Comparison of ENCODE assay signal across 13 cellular contexts in the genomic region with DNA sequence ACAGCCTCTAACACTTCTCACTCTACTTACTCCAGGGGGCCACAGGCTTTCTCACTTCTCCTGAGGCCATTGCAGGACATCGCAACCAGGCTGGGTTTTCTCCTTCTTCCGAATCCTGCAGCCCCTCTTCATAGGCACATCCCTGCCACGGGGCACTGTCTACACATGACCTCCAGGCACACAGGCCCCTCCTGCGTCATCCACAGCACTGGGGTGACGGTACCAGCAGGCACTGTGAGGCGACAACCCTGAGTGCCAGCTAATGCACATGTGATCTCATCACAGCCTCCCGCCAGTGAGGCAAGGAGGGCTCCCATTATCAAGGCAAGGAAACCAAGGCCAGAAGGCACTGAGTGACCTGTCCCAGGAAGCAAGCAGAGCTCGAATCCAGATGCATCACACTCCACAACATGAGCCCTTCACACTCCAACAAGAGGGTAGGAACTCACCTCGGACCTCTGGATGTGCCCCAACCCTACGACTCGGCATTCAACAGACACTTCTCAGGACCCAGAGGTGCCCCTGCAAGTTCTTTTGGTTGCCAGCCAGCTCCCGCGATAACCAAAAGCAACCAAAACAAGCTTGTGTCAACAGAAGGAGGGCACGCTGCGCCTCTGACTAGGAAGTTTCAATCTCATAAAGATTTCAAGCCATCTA. TPM values are rescaled to one million over a fixed set of nuclear protein-coding genes. Genes with fewer than 3 reads are reported as not detected.
DNase-seq lines count a peak whose midpoint lies in the region; ATAC-seq, FAIRE-seq and TF ChIP-seq lines count a peak whose summit lies in the region.
"Had no signal": no experiment of that assay in that cellular context is flagged by ENCODE, and none has a peak within 500 bp of the region (broad histone marks: within the 10 kb centered on the region; RNA-seq: fewer than 3 reads in every experiment).

No MANE protein-coding gene starts in this region.

- peak in 5 of 6 donors; percentile 60 to 80 (median 67) for DNase-seq in pancreas
- no peak for DNase-seq in activated T-helper 2 cell treated with anti-CD3 and anti-CD28 coated beads, Interferon-gamma antibody, Interleukin-2, Interleukin-4, amounts not matched to agents 10 μg/mL and 5 μg/mL and 100 μg/mL, durations not matched to agents 14 hours and 24 hours and 36 hours (ENCODE audit: low spot score)
- no peak for DNase-seq in SW 1271 (lab: John Stamatoyannopoulos, UW)
- no peak for DNase-seq in natural killer cell
- DNase-seq: activated CD4-positive, alpha-beta T cell treated with anti-CD3 and anti-CD28 coated beads, Interleukin-2, amount 50 U/mL, for 4 hours; heart right ventricle; midbrain had no signal

- peaks cover 6 to 52% (median 51%) of the 10 kb centered on the region in 10 experiments; a peak in 19 of 20 replicates for H3K4me1 ChIP-seq in BLaER1 treated with 17β-estradiol and CSF1 and Interleukin-3, amounts not matched to agents 10 nM and 100 nM
- H3K4me1 ChIP-seq in endocrine pancreas (ENCODE audit: control insufficient read depth, insufficient read depth, low read length) (peaks cover 5% of the 10 kb centered on the region), pancreas (peaks cover 31 to 49% (median 40%) of the 10 kb centered on the region in 3 donors)

- H4K20me1 ChIP-seq in BLaER1 treated with 17β-estradiol and CSF1 and Interleukin-3, amounts not matched to agents 10 nM and 100 nM: no peaks in the 10 kb centered on the region

- H3K4me1 Mint-ChIP-seq in activated T-helper 2 cell treated with anti-CD3 and anti-CD28 coated beads, Interferon-gamma antibody, Interleukin-2, Interleukin-4, amounts not matched to agents 10 μg/mL and 5 μg/mL and 100 μg/mL, durations not matched to agents 14 hours and 24 hours and 36 hours (ENCODE audit: low read depth): peaks cover 1% of the 10 kb centered on the region
- H3K4me1 Mint-ChIP-seq in natural killer cell: peaks cover 0 to 5% of the 10 kb centered on the region in 2 donors

- no peaks in the 10 kb centered on the region for H3K9me3 Mint-ChIP-seq in activated T-helper 2 cell treated with anti-CD3 and anti-CD28 coated beads, Interferon-gamma antibody, Interleukin-2, Interleukin-4, amounts not matched to agents 10 μg/mL and 5 μg/mL and 100 μg/mL, durations not matched to agents 14 hours and 24 hours and 36 hours
- H3K9me3 Mint-ChIP-seq in natural killer cell: no peaks in the 10 kb centered on the region

- no peak overlapping the region for H3K4me3 Mint-ChIP-seq in activated T-helper 2 cell treated with anti-CD3 and anti-CD28 coated beads, Interferon-gamma antibody, Interleukin-2, Interleukin-4, amounts not matched to agents 10 μg/mL and 5 μg/mL and 100 μg/mL, durations not matched to agents 14 hours and 24 hours and 36 hours (ENCODE audit: low read depth)
- H3K4me3 Mint-ChIP-seq in natural killer cell: no peak overlapping the region
- H3K4me3 Mint-ChIP-seq: activated naive CD4-positive, alpha-beta T cell treated with anti-CD3 and anti-CD28 coated beads, Interleukin-2, amount 50 U/mL, for 24 hours had no signal

- H3K27me3 Mint-ChIP-seq in activated T-helper 2 cell treated with anti-CD3 and anti-CD28 coated beads, Interferon-gamma antibody, Interleukin-2, Interleukin-4, amounts not matched to agents 10 μg/mL and 5 μg/mL and 100 μg/mL, durations not matched to agents 14 hours and 24 hours and 36 hours (ENCODE audit: low read depth): peaks cover 16% of the 10 kb centered on the region
- H3K27me3 Mint-ChIP-seq in natural killer cell (ENCODE audit: low read depth in 2 of 2): peaks cover 0 to 24% of the 10 kb centered on the region in 2 donors
- H3K27me3 Mint-ChIP-seq: activated naive CD4-positive, alpha-beta T cell treated with anti-CD3 and anti-CD28 coated beads, Interleukin-2, amount 50 U/mL, for 24 hours had no signal

- intact Hi-C loops in pancreas (cut with DNase I): no loop called here
- intact Hi-C loops in activated T-helper 2 cell treated with anti-CD3 and anti-CD28 coated beads, Interferon-gamma antibody, Interleukin-2, Interleukin-4, amounts not matched to agents 10 μg/mL and 5 μg/mL and 100 μg/mL, durations not matched to agents 14 hours and 24 hours and 36 hours (cut with micrococcal nuclease): no loop called here
- intact Hi-C loops in natural killer cell (cut with micrococcal nuclease): no loop called here

- 32 to 40% methylated on average over 15 of the region's 15 CpGs for WGBS in pancreas, 2 donors

- H3K9ac ChIP-seq in BLaER1 treated with 17β-estradiol and CSF1 and Interleukin-3, amounts not matched to agents 10 nM and 100 nM: 0 out of 22 replicates have a peak overlapping the region, but pooled peaks of 1 of the 11 experiments have one; percentile 5
- H3K9ac ChIP-seq in endocrine pancreas (ENCODE audit: control insufficient read depth, insufficient read depth, low read length): peak overlapping the region; percentile 50

- no peak overlapping the region for H3K4me3 ChIP-seq in BLaER1 treated with 17β-estradiol and CSF1 and Interleukin-3, amounts not matched to agents 10 nM and 100 nM
- no peak overlapping the region for H3K4me3 ChIP-seq in endocrine pancreas (ENCODE audit: control insufficient read depth, insufficient read depth, low read length)
- peak overlapping the region in 2 of 4 donors; percentile 1 to 13 for H3K4me3 ChIP-seq in pancreas
- H3K4me3 ChIP-seq: heart right ventricle, smooth muscle cell had no signal

- H3K36me3 Mint-ChIP-seq in activated T-helper 2 cell treated with anti-CD3 and anti-CD28 coated beads, Interferon-gamma antibody, Interleukin-2, Interleukin-4, amounts not matched to agents 10 μg/mL and 5 μg/mL and 100 μg/mL, durations not matched to agents 14 hours and 24 hours and 36 hours (ENCODE audit: low read depth): no peaks in the 10 kb centered on the region
- H3K36me3 Mint-ChIP-seq in natural killer cell: no peaks in the 10 kb centered on the region

- no peak overlapping the region for H3K27ac Mint-ChIP-seq in activated T-helper 2 cell treated with anti-CD3 and anti-CD28 coated beads, Interferon-gamma antibody, Interleukin-2, Interleukin-4, amounts not matched to agents 10 μg/mL and 5 μg/mL and 100 μg/mL, durations not matched to agents 14 hours and 24 hours and 36 hours
- H3K27ac Mint-ChIP-seq in natural killer cell: no peak overlapping the region
- H3K27ac Mint-ChIP-seq: activated naive CD4-positive, alpha-beta T cell treated with anti-CD3 and anti-CD28 coated beads, Interleukin-2, amount 50 U/mL, for 24 hours had no signal

- no peak for TF ChIP-seq CTCF in pancreas (IDR thresholded peaks at IDR 0.05)
- TF ChIP-seq CTCF in natural killer cell (IDR thresholded peaks at IDR 0.05): no peak

- no peaks in the 10 kb centered on the region for H3K27me3 ChIP-seq in BLaER1 treated with 17β-estradiol and CSF1 and Interleukin-3, amounts not matched to agents 10 nM and 100 nM
- H3K27me3 ChIP-seq in endocrine pancreas (ENCODE audit: control insufficient read depth, insufficient read depth, low read length): no peaks in the 10 kb centered on the region
- H3K27me3 ChIP-seq in pancreas: no peaks in the 10 kb centered on the region
- H3K27me3 ChIP-seq: heart right ventricle had no signal

- H3K9me3 ChIP-seq in BLaER1 treated with 17β-estradiol and CSF1 and Interleukin-3, amounts not matched to agents 10 nM and 100 nM (replicated peaks in 1 of 11): peaks cover 20 to 38% (median 30%) of the 10 kb centered on the region in 11 experiments
- H3K9me3 ChIP-seq in endocrine pancreas (ENCODE audit: control insufficient read depth, low read length) (no peaks in the 10 kb centered on the region), pancreas (no peaks in the 10 kb centered on the region)

- FAIRE-seq in pancreas (lab: Jason Lieb, UNC): no peak

- H3K4me2 ChIP-seq in BLaER1 treated with 17β-estradiol and CSF1 and Interleukin-3, amounts not matched to agents 10 nM and 100 nM: peak overlapping the region in 10 of 11 experiments; percentile 6 to 74 (median 68); a peak in 18 of 22 replicates
- H3K4me2 ChIP-seq: smooth muscle cell had no signal

- H3K27ac ChIP-seq in BLaER1 treated with 17β-estradiol and CSF1 and Interleukin-3, amounts not matched to agents 10 nM and 100 nM: peak overlapping the region in 4 of 11 experiments; percentile 49 to 67 (median 56); a peak in 6 of 22 replicates
- H3K27ac ChIP-seq in pancreas: peak overlapping the region; percentile 72 to 92 (median 73)
- H3K27ac ChIP-seq: heart right ventricle had no signal

- ATAC-seq in HG03432 (IDR thresholded peaks at IDR 0.05; ENCODE audit: unreplicated experiment) (peak; percentile 13), pancreas (peak; percentile 30 to 57 (median 36)), GM21367 (IDR thresholded peaks at IDR 0.05; ENCODE audit: unreplicated experiment) (no peak), natural killer cell (no peak)

- H3K36me3 ChIP-seq in BLaER1 treated with 17β-estradiol and CSF1 and Interleukin-3, amounts not matched to agents 10 nM and 100 nM: no peaks in the 10 kb centered on the region
- H3K36me3 ChIP-seq in endocrine pancreas (ENCODE audit: control insufficient read depth, insufficient read depth, low read length) (no peaks in the 10 kb centered on the region), pancreas (no peaks in the 10 kb centered on the region)
- H3K36me3 ChIP-seq: heart right ventricle had no signal

RNA-seq across cellular contexts. Expression of gene FAM174B, which starts 16.7 kb away (rescaled TPM):
- total RNA-seq in pancreas (100 to 1,000 TPM in 1 of 6 donors, 10 to 100 TPM in 5; 42.3 to 122 (median 73.6) TPM), natural killer cell (1 to 10 TPM in 1 of 3 donors, under 1 TPM in 2; 0.68 to 2.6 (median 0.88) TPM)
- polyA plus RNA-seq in pancreas: 10 to 100 TPM; 26.0 to 26.8 TPM
- total RNA-seq in activated T-helper 2 cell treated with anti-CD3 and anti-CD28 coated beads, Interferon-gamma antibody, Interleukin-2, Interleukin-4, amounts not matched to agents 10 μg/mL and 5 μg/mL and 100 μg/mL, durations not matched to agents 14 hours and 24 hours and 36 hours: 3.0 and 3.7 TPM in 2 replicates

Comparison
In these comparisons a context has a peak if more than half of its experiments do, and no peak if none do; other contexts are left out.
1. ATAC-seq: peak in HG03432 (single experiment) and pancreas (4 of 4); none in GM21367 (single experiment) and natural killer cell (0 of 3).
2. DNase-seq: peak in pancreas (5 of 6); none in activated T-helper 2 cell treated with anti-CD3 and anti-CD28 coated beads, Interferon-gamma antibody, Interleukin-2, Interleukin-4, amounts not matched to agents 10 μg/mL and 5 μg/mL and 100 μg/mL, durations not matched to agents 14 hours and 24 hours and 36 hours (single experiment), SW 1271 (0 of 2) and natural killer cell (single experiment).